ENCODE assay signal across 7 cellular contexts in genomic region chr13:21290442-21291002, GRCh38.
DNase-seq lines count a peak whose midpoint lies in the region; ATAC-seq, FAIRE-seq and TF ChIP-seq lines count a peak whose summit lies in the region.
"Not testable (repeated sequence)": the region's sequence is repeated elsewhere in the genome, so short reads cannot be mapped to it uniquely, and the experiment has no call there.

No MANE protein-coding gene starts in this region.

- intact Hi-C loops in activated CD4-positive, alpha-beta T cell treated with anti-CD3 and anti-CD28 coated beads for 36 hours (cut with DNase I, micrococcal nuclease): not testable (repeated sequence)
- intact Hi-C loops in activated T-helper 1 cell treated with anti-CD3 and anti-CD28 coated beads, Interleukin-12 subunit alpha, Interleukin-12 subunit beta, Interleukin-2, Interleukin-4 antibody, amounts not matched to agents 30 ng/mL and 10 ng/mL and 1 ng/mL, durations not matched to agents 14 hours and 24 hours and 36 hours (cut with micrococcal nuclease): loop anchor here (10.0 kb wide), 1 partner anchor 1336 kb away; the partner anchor contains the start of gene ZMYM2

- peak; percentile 73 for ATAC-seq in activated CD4-positive, alpha-beta T cell treated with anti-CD3 and anti-CD28 coated beads for 36 hours
- ATAC-seq in activated naive CD4-positive, alpha-beta T cell treated with anti-CD3 and anti-CD28 coated beads, Interleukin-2, amount 50 U/mL, for 72 hours: peak; percentile 55 to 79
- peak; percentile 55 for ATAC-seq in effector memory CD8-positive, alpha-beta T cell (replicated peaks)
- ATAC-seq in stimulated activated effector memory CD8-positive, alpha-beta T cell treated with anti-CD3 and anti-CD28 coated beads, Interleukin-12 subunit alpha, Interleukin-12 subunit beta, amount 100 ng/mL, for 72 hours: peak; percentile 82

- not testable (repeated sequence) for H3K4me3 Mint-ChIP-seq in activated CD4-positive, alpha-beta T cell treated with anti-CD3 and anti-CD28 coated beads for 36 hours; activated T-cell treated with anti-CD3 and anti-CD28 coated beads, Interleukin-2, amount 50 U/mL, for 24 hours; activated T-helper 1 cell treated with anti-CD3 and anti-CD28 coated beads, Interleukin-12 subunit alpha, Interleukin-12 subunit beta, Interleukin-2, Interleukin-4 antibody, amounts not matched to agents 30 ng/mL and 10 ng/mL and 1 ng/mL, durations not matched to agents 14 hours and 24 hours and 36 hours; effector memory CD8-positive, alpha-beta T cell; stimulated activated effector memory CD8-positive, alpha-beta T cell treated with anti-CD3 and anti-CD28 coated beads, Interleukin-12 subunit alpha, Interleukin-12 subunit beta, amount 100 ng/mL, for 72 hours

- not testable (repeated sequence) for DNase-seq in GM12891 (ENCODE audit: insufficient read length, low spot score); activated T-cell treated with anti-CD3 and anti-CD28 coated beads, Interleukin-2, amount 50 U/mL, for 24 hours; activated T-helper 1 cell treated with anti-CD3 and anti-CD28 coated beads, Interleukin-12 subunit alpha, Interleukin-12 subunit beta, Interleukin-2, Interleukin-4 antibody, amounts not matched to agents 30 ng/mL and 10 ng/mL and 1 ng/mL, durations not matched to agents 14 hours and 24 hours and 36 hours (ENCODE audit: low spot score); activated naive CD4-positive, alpha-beta T cell treated with anti-CD3 and anti-CD28 coated beads, Interleukin-2, amount 50 U/mL, for 72 hours (ENCODE audit: low spot score in 2 of 2)
- peak; percentile 16 for DNase-seq in activated CD4-positive, alpha-beta T cell treated with anti-CD3 and anti-CD28 coated beads for 36 hours
- DNase-seq in effector memory CD8-positive, alpha-beta T cell: peak in 1 of 3 experiments; percentile 27
- DNase-seq in stimulated activated effector memory CD8-positive, alpha-beta T cell treated with anti-CD3 and anti-CD28 coated beads, Interleukin-12 subunit alpha, Interleukin-12 subunit beta, amount 100 ng/mL, for 72 hours (ENCODE audit: low spot score in 2 of 2): peak in 1 of 2 donors; percentile 52

- not testable (repeated sequence) for TF ChIP-seq POLR2A in GM12891 (IDR thresholded peaks at IDR 0.05; ENCODE audit: low read depth, low read length)

- H3K4me1 Mint-ChIP-seq in activated CD4-positive, alpha-beta T cell treated with anti-CD3 and anti-CD28 coated beads for 36 hours; activated T-cell treated with anti-CD3 and anti-CD28 coated beads, Interleukin-2, amount 50 U/mL, for 24 hours (ENCODE audit: low read depth); activated T-helper 1 cell treated with anti-CD3 and anti-CD28 coated beads, Interleukin-12 subunit alpha, Interleukin-12 subunit beta, Interleukin-2, Interleukin-4 antibody, amounts not matched to agents 30 ng/mL and 10 ng/mL and 1 ng/mL, durations not matched to agents 14 hours and 24 hours and 36 hours (ENCODE audit: low read depth); effector memory CD8-positive, alpha-beta T cell (ENCODE audit: low read depth in 2 of 2); stimulated activated effector memory CD8-positive, alpha-beta T cell treated with anti-CD3 and anti-CD28 coated beads, Interleukin-12 subunit alpha, Interleukin-12 subunit beta, amount 100 ng/mL, for 72 hours: not testable (repeated sequence)

- H3K9me3 Mint-ChIP-seq in activated CD4-positive, alpha-beta T cell treated with anti-CD3 and anti-CD28 coated beads for 36 hours (ENCODE audit: low read depth); activated T-cell treated with anti-CD3 and anti-CD28 coated beads, Interleukin-2, amount 50 U/mL, for 24 hours; activated T-helper 1 cell treated with anti-CD3 and anti-CD28 coated beads, Interleukin-12 subunit alpha, Interleukin-12 subunit beta, Interleukin-2, Interleukin-4 antibody, amounts not matched to agents 30 ng/mL and 10 ng/mL and 1 ng/mL, durations not matched to agents 14 hours and 24 hours and 36 hours; activated naive CD4-positive, alpha-beta T cell treated with anti-CD3 and anti-CD28 coated beads, Interleukin-2, amount 50 U/mL, for 72 hours; effector memory CD8-positive, alpha-beta T cell; stimulated activated effector memory CD8-positive, alpha-beta T cell treated with anti-CD3 and anti-CD28 coated beads, Interleukin-12 subunit alpha, Interleukin-12 subunit beta, amount 100 ng/mL, for 72 hours: not testable (repeated sequence)

- POLR2A ChIA-PET in activated CD4-positive, alpha-beta T cell treated with anti-CD3 and anti-CD28 coated beads for 36 hours (lab: Charles Lee): interaction anchor here (0.7 kb wide), 1 partner anchor 136 kb away, joined by 3 read pairs; no protein-coding TSS in a partner anchor

- FAIRE-seq in GM12891 (lab: Jason Lieb, UNC): peak; percentile 57

- H3K27me3 Mint-ChIP-seq in activated CD4-positive, alpha-beta T cell treated with anti-CD3 and anti-CD28 coated beads for 36 hours; activated T-cell treated with anti-CD3 and anti-CD28 coated beads, Interleukin-2, amount 50 U/mL, for 24 hours; activated T-helper 1 cell treated with anti-CD3 and anti-CD28 coated beads, Interleukin-12 subunit alpha, Interleukin-12 subunit beta, Interleukin-2, Interleukin-4 antibody, amounts not matched to agents 30 ng/mL and 10 ng/mL and 1 ng/mL, durations not matched to agents 14 hours and 24 hours and 36 hours (ENCODE audit: insufficient read depth): not testable (repeated sequence)
- H3K27me3 Mint-ChIP-seq in effector memory CD8-positive, alpha-beta T cell: peaks cover 3 to 18% of the 10 kb centered on the region in 2 donors

- peak overlapping the region; percentile 68 for H3K27ac Mint-ChIP-seq in activated CD4-positive, alpha-beta T cell treated with anti-CD3 and anti-CD28 coated beads for 36 hours
- peak overlapping the region; percentile 78 for H3K27ac Mint-ChIP-seq in activated T-cell treated with anti-CD3 and anti-CD28 coated beads, Interleukin-2, amount 50 U/mL, for 24 hours
- peak overlapping the region; percentile 40 for H3K27ac Mint-ChIP-seq in activated T-helper 1 cell treated with anti-CD3 and anti-CD28 coated beads, Interleukin-12 subunit alpha, Interleukin-12 subunit beta, Interleukin-2, Interleukin-4 antibody, amounts not matched to agents 30 ng/mL and 10 ng/mL and 1 ng/mL, durations not matched to agents 14 hours and 24 hours and 36 hours
- H3K27ac Mint-ChIP-seq in activated naive CD4-positive, alpha-beta T cell treated with anti-CD3 and anti-CD28 coated beads, Interleukin-2, amount 50 U/mL, for 72 hours: peak overlapping the region in 1 of 2 donors; percentile 72
- peak overlapping the region in 1 of 2 donors; percentile 93 for H3K27ac Mint-ChIP-seq in effector memory CD8-positive, alpha-beta T cell
- peak overlapping the region; percentile 82 for H3K27ac Mint-ChIP-seq in stimulated activated effector memory CD8-positive, alpha-beta T cell treated with anti-CD3 and anti-CD28 coated beads, Interleukin-12 subunit alpha, Interleukin-12 subunit beta, amount 100 ng/mL, for 72 hours

- not testable (repeated sequence) for H3K36me3 Mint-ChIP-seq in activated CD4-positive, alpha-beta T cell treated with anti-CD3 and anti-CD28 coated beads for 36 hours (ENCODE audit: low read depth); activated T-cell treated with anti-CD3 and anti-CD28 coated beads, Interleukin-2, amount 50 U/mL, for 24 hours (ENCODE audit: low read depth); activated T-helper 1 cell treated with anti-CD3 and anti-CD28 coated beads, Interleukin-12 subunit alpha, Interleukin-12 subunit beta, Interleukin-2, Interleukin-4 antibody, amounts not matched to agents 30 ng/mL and 10 ng/mL and 1 ng/mL, durations not matched to agents 14 hours and 24 hours and 36 hours (ENCODE audit: low read depth); activated naive CD4-positive, alpha-beta T cell treated with anti-CD3 and anti-CD28 coated beads, Interleukin-2, amount 50 U/mL, for 72 hours; effector memory CD8-positive, alpha-beta T cell (ENCODE audit: insufficient read depth); stimulated activated effector memory CD8-positive, alpha-beta T cell treated with anti-CD3 and anti-CD28 coated beads, Interleukin-12 subunit alpha, Interleukin-12 subunit beta, amount 100 ng/mL, for 72 hours

- CTCF ChIA-PET in activated CD4-positive, alpha-beta T cell treated with anti-CD3 and anti-CD28 coated beads for 36 hours (lab: Charles Lee): interaction anchor here (1.2 kb wide), 1 partner anchor 16 kb away, joined by 3 read pairs; no protein-coding TSS in a partner anchor
